ENCODE assay signal across 10 cellular contexts in the genomic region with DNA sequence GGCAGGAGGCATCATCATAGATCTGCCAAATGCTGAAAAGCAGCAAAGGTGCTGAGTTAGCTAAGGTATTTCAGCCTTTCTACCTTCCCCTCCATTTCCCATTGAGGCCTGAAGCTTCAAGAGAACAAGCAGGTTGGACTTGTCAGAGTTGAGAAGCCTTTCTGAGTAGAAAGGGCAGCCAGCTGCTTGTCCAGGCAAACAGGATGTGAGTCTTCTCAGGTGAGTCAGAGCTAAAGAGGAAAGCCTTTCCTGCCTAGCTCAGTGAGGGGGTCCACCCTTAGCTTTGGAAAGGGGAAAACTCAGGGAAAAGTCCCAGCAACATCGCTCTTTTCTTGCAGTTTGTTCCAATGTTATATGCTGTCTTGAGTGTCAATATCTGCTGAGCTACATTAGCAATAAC. TPM values are rescaled to one million over a fixed set of nuclear protein-coding genes. Genes with fewer than 3 reads are reported as not detected.
DNase-seq lines count a peak whose midpoint lies in the region; ATAC-seq and TF ChIP-seq lines count a peak whose summit lies in the region.
"Had no signal": no experiment of that assay in that cellular context is flagged by ENCODE, and none has a peak within 500 bp of the region (broad histone marks: within the 10 kb centered on the region; RNA-seq: fewer than 3 reads in every experiment).

No MANE protein-coding gene starts in this region.

- no peaks in the 10 kb centered on the region for H4K20me1 ChIP-seq in MM.1S (ENCODE audit: insufficient read depth, low read length)
- no peaks in the 10 kb centered on the region for H4K20me1 ChIP-seq in osteoblast (ENCODE audit: insufficient read depth, low read length)

- no peak overlapping the region for H3K27ac ChIP-seq in MM.1S (ENCODE audit: low read length)
- H3K27ac ChIP-seq in skeletal muscle tissue (ENCODE audit: low read depth, low read length): peak overlapping the region; percentile 23
- H3K27ac ChIP-seq in osteoblast (ENCODE audit: low read depth, low read length): no peak overlapping the region

- H3K27me3 ChIP-seq in MM.1S (replicated peaks; ENCODE audit: insufficient read depth, low read length): no peaks in the 10 kb centered on the region
- H3K27me3 ChIP-seq in skeletal muscle tissue (ENCODE audit: control insufficient read depth in 3 of 3, insufficient read depth in 3 of 3, low read length in 3 of 3): peaks cover 5 to 17% (median 11%) of the 10 kb centered on the region in 3 donors
- peaks cover 3% of the 10 kb centered on the region for H3K27me3 ChIP-seq in osteoblast (ENCODE audit: insufficient read depth, low read length)

- peaks cover 16% of the 10 kb centered on the region for H3K4me1 ChIP-seq in MM.1S (ENCODE audit: low read length)
- no peaks in the 10 kb centered on the region for H3K4me1 ChIP-seq in skeletal muscle tissue (ENCODE audit: control insufficient read depth in 3 of 3, insufficient read depth in 3 of 3, low read length in 3 of 3)
- H3K4me1 ChIP-seq in osteoblast (ENCODE audit: insufficient read depth, low read length): no peaks in the 10 kb centered on the region

- H3K4me2 ChIP-seq in MM.1S (ENCODE audit: low read depth, low read length) (no peak overlapping the region), osteoblast (ENCODE audit: insufficient read depth, low read length) (no peak overlapping the region)

- TF ChIP-seq CTCF in GM20000 (IDR thresholded peaks at IDR 0.05; ENCODE audit: extremely low read depth, missing control alignments) (no peak), MM.1S (IDR thresholded peaks at IDR 0.05; ENCODE audit: low read length) (no peak), cardiac fibroblast (IDR thresholded peaks at IDR 0.05; ENCODE audit: low read depth, low read length) (no peak), osteoblast (IDR thresholded peaks at IDR 0.05; ENCODE audit: extremely low read depth, low read depth, low read length) (no peak)

- H3K9ac ChIP-seq in MM.1S (ENCODE audit: low read length): no peak overlapping the region
- no peak overlapping the region for H3K9ac ChIP-seq in skeletal muscle tissue (ENCODE audit: low read depth in 1 of 3, low read length in 3 of 3)

- H3K36me3 ChIP-seq in MM.1S (replicated peaks; ENCODE audit: insufficient read depth, low read length) (no peaks in the 10 kb centered on the region), skeletal muscle tissue (ENCODE audit: control insufficient read depth in 3 of 3, insufficient read depth in 3 of 3, low read length in 3 of 3) (no peaks in the 10 kb centered on the region), osteoblast (ENCODE audit: insufficient read depth, low read length) (no peaks in the 10 kb centered on the region)

- peak; percentile 13 for DNase-seq in GM20000 (ENCODE audit: low spot score)
- no peak for DNase-seq in MM.1S
- DNase-seq in cardiac fibroblast (ENCODE audit: low read depth in 2 of 2): peak; percentile 20 to 77
- no peak for DNase-seq in osteoblast (ENCODE audit: insufficient read length, low spot score, missing footprints)
- DNase-seq: naive B cell, NCI-H2081 had no signal

- no peak overlapping the region for H3K4me3 ChIP-seq in MM.1S (ENCODE audit: low read length)
- H3K4me3 ChIP-seq in cardiac fibroblast (replicated peaks in 1 of 2; ENCODE audit: low read depth in 2 of 2, low read length in 2 of 2): no peak overlapping the region
- H3K4me3 ChIP-seq in skeletal muscle tissue (ENCODE audit: low read length in 3 of 3): no peak overlapping the region
- no peak overlapping the region for H3K4me3 ChIP-seq in osteoblast (ENCODE audit: insufficient read depth, low read length)

- no peaks in the 10 kb centered on the region for H3K79me2 ChIP-seq in MM.1S (ENCODE audit: low read length)
- H3K79me2 ChIP-seq in osteoblast (ENCODE audit: insufficient read depth, low read length): no peaks in the 10 kb centered on the region

- H3K9me3 ChIP-seq in MM.1S (replicated peaks; ENCODE audit: insufficient read depth, low read length): no peaks in the 10 kb centered on the region
- no peaks in the 10 kb centered on the region for H3K9me3 ChIP-seq in skeletal muscle tissue (ENCODE audit: control insufficient read depth in 3 of 3, low read length in 3 of 3)
- no peaks in the 10 kb centered on the region for H3K9me3 ChIP-seq in osteoblast (ENCODE audit: low read depth, low read length)

- H3K9me2 ChIP-seq in MM.1S (replicated peaks; ENCODE audit: insufficient read depth, low read length): no peaks in the 10 kb centered on the region

- H2AFZ ChIP-seq in MM.1S (ENCODE audit: low read length) (peak overlapping the region; percentile 11; the same call in 1 of the 2 replicates), osteoblast (ENCODE audit: low read length) (no peak overlapping the region)

- H3F3A ChIP-seq in MM.1S (ENCODE audit: insufficient read depth, low read length): 0 out of 2 replicates have a peak, but pooled peaks cover 3% of the 10 kb centered on the region

- no peak for ATAC-seq in GM19395 (IDR thresholded peaks at IDR 0.05; ENCODE audit: unreplicated experiment)
- no peak for ATAC-seq in HG03378 (IDR thresholded peaks at IDR 0.05; ENCODE audit: unreplicated experiment)
- ATAC-seq in GM19324 (IDR thresholded peaks at IDR 0.05; ENCODE audit: low FRiP score, unreplicated experiment): no peak

RNA-seq across cellular contexts. Expression of gene MPZL2, which starts 13.2 kb away (rescaled TPM):
- total RNA-seq in skeletal muscle tissue (1.0 TPM), osteoblast (not detected in 2 replicates)

RNA-seq across cellular contexts. Expression of gene MPZL3, which starts 25.1 kb away (rescaled TPM):
- total RNA-seq in skeletal muscle tissue (1.0 TPM), osteoblast (1.5 and 1.8 TPM in 2 replicates)

RNA-seq across cellular contexts. Expression of gene CD3E, which starts 27.2 kb away (rescaled TPM):
- total RNA-seq in skeletal muscle tissue (not detected), osteoblast (not detected in 2 replicates)

RNA-seq across cellular contexts. Expression of gene JAML, which starts 52.5 kb away (rescaled TPM):
- total RNA-seq in skeletal muscle tissue: 6.8 TPM
- total RNA-seq in osteoblast: not detected in 2 replicates

Comparison
In these comparisons a context has a peak if more than half of its experiments do, and no peak if none do; other contexts are left out.
1. DNase-seq: peak in GM20000 (single experiment) and cardiac fibroblast (2 of 2); none in MM.1S (single experiment) and osteoblast (single experiment).